In genomic region chr19:11455233-11455554, GRCh38 we compare ENCODE assay signal across 2 cellular contexts.
TF ChIP-seq lines count a peak whose summit lies in the region.

No MANE protein-coding gene starts in this region.

TF ChIP-seq in HEK293, 187 proteins besides CTCF, POLR2A, EP300 and RAD21:
- TF ChIP-seq ZNF121 (tag by site-specific recombination; IDR thresholded peaks at IDR 0.05) = peak; percentile 86

TF ChIP-seq in HepG2, 621 proteins besides CTCF, POLR2A, EP300 and RAD21:
- 0 out of 2 replicates have a peak, but pooled peaks have one; percentile 3 for TF ChIP-seq ZFP91 (CRISPR knock-in tag; IDR thresholded peaks at IDR 0.05; ENCODE audit: borderline replicate concordance)
